Comparison of ENCODE assay signal across 8 cellular contexts in genomic region chr9:136267261-136268111, GRCh38. TPM values are rescaled to one million over a fixed set of nuclear protein-coding genes. Genes with fewer than 3 reads are reported as not detected.
A peak's percentile ranks its signal among the peaks of the same experiment; 100 is the strongest.
DNase-seq lines count a peak whose midpoint lies in the region; ATAC-seq and TF ChIP-seq lines count a peak whose summit lies in the region.

No MANE protein-coding gene starts in this region.

- no peaks in the 10 kb centered on the region for H3K9me2 ChIP-seq in PC-9 (ENCODE audit: insufficient read depth)

- H3K79me2 ChIP-seq in PC-9 (ENCODE audit: low read depth), result no peaks in the 10 kb centered on the region

- no peaks in the 10 kb centered on the region for H4K20me1 ChIP-seq in PC-9 (ENCODE audit: insufficient read depth)

- H3K27me3 Mint-ChIP-seq in naive thymus-derived CD8-positive, alpha-beta T cell, result no peaks in the 10 kb centered on the region
- H3K27me3 Mint-ChIP-seq in stimulated activated memory B cell treated with anti-CD40 and anti-IgM and Interleukin-4, amounts not matched to agents 10 μg/mL and 1 μg/mL and 100 μg/mL, for 72 hours, result peaks cover 27% of the 10 kb centered on the region

- H3K4me3 Mint-ChIP-seq in naive thymus-derived CD8-positive, alpha-beta T cell, result peak overlapping the region; percentile 75 to 87 (median 80)
- peak overlapping the region; percentile 81 for H3K4me3 Mint-ChIP-seq in stimulated activated memory B cell treated with anti-CD40 and anti-IgM and Interleukin-4, amounts not matched to agents 10 μg/mL and 1 μg/mL and 100 μg/mL, for 72 hours

- H3K36me3 Mint-ChIP-seq in naive thymus-derived CD8-positive, alpha-beta T cell, result no peaks in the 10 kb centered on the region
- H3K36me3 Mint-ChIP-seq in stimulated activated memory B cell treated with anti-CD40 and anti-IgM and Interleukin-4, amounts not matched to agents 10 μg/mL and 1 μg/mL and 100 μg/mL, for 72 hours, result no peaks in the 10 kb centered on the region

- no peak overlapping the region for H3K27ac ChIP-seq in PC-9

- peaks cover 0 to 9% (median 3%) of the 10 kb centered on the region in 4 donors for H3K4me1 Mint-ChIP-seq in naive thymus-derived CD8-positive, alpha-beta T cell
- H3K4me1 Mint-ChIP-seq in stimulated activated memory B cell treated with anti-CD40 and anti-IgM and Interleukin-4, amounts not matched to agents 10 μg/mL and 1 μg/mL and 100 μg/mL, for 72 hours, result peaks cover 14% of the 10 kb centered on the region

- H3K4me1 ChIP-seq in PC-9 (replicated peaks; ENCODE audit: insufficient read depth), result no peaks in the 10 kb centered on the region; the same call in 1 of the 2 replicates

- H3K36me3 ChIP-seq in PC-9 (ENCODE audit: low read depth), result no peaks in the 10 kb centered on the region

- ATAC-seq in GM18502 (IDR thresholded peaks at IDR 0.05; ENCODE audit: poor library complexity, unreplicated experiment) (peak; percentile 71), HG03159 (IDR thresholded peaks at IDR 0.05; ENCODE audit: unreplicated experiment) (peak; percentile 68)
- ATAC-seq in naive thymus-derived CD8-positive, alpha-beta T cell, result peak; percentile 93 to 97
- peak; percentile 90 for ATAC-seq in stimulated activated memory B cell treated with anti-CD40 and anti-IgM and Interleukin-4, amounts not matched to agents 10 μg/mL and 1 μg/mL and 100 μg/mL, for 72 hours

- no peaks in the 10 kb centered on the region for H3K9me3 Mint-ChIP-seq in naive thymus-derived CD8-positive, alpha-beta T cell
- H3K9me3 Mint-ChIP-seq in stimulated activated memory B cell treated with anti-CD40 and anti-IgM and Interleukin-4, amounts not matched to agents 10 μg/mL and 1 μg/mL and 100 μg/mL, for 72 hours, result no peaks in the 10 kb centered on the region

- H3K9me3 ChIP-seq in PC-9 (ENCODE audit: insufficient read depth, low read depth), result no peaks in the 10 kb centered on the region

- peaks cover 47% of the 10 kb centered on the region for H3K27me3 ChIP-seq in PC-9 (ENCODE audit: insufficient read depth, low read depth)

- peak overlapping the region; percentile 82 for H2AFZ ChIP-seq in PC-9

- TF ChIP-seq CTCF in PC-9 (conservative IDR thresholded peaks at IDR 0.05) (no peak; the same call in 1 of the 2 replicates), fibroblast of mammary gland (conservative IDR thresholded peaks at IDR 0.05; ENCODE audit: control insufficient read depth, insufficient read depth, low read depth, low read length) (peak; percentile 22)

- H3K4me2 ChIP-seq in PC-9, result peak overlapping the region; percentile 89

- intact Hi-C loops in PC-9 (cut with micrococcal nuclease; ENCODE audit: unreplicated experiment), result loop anchor here (5.0 kb wide), 1 partner anchor 125 kb away; no protein-coding TSS in a partner anchor

- 0 out of 2 replicates have a peak, but pooled peaks cover 5% of the 10 kb centered on the region for H3F3A ChIP-seq in PC-9 (ENCODE audit: insufficient read depth, low read depth)

- H3K27ac Mint-ChIP-seq in naive thymus-derived CD8-positive, alpha-beta T cell, result peak overlapping the region; percentile 19 to 93 (median 77)
- peak overlapping the region; percentile 73 for H3K27ac Mint-ChIP-seq in stimulated activated memory B cell treated with anti-CD40 and anti-IgM and Interleukin-4, amounts not matched to agents 10 μg/mL and 1 μg/mL and 100 μg/mL, for 72 hours

- CTCF ChIA-PET in PC-9 (lab: Charles Lee), result interaction anchor here (0.6 to 1.1 kb wide), 3 partner anchors 40 to 172 kb away, joined by 3 to 8 read pairs (median 4); no protein-coding TSS in a partner anchor

- POLR2A ChIA-PET in PC-9 (lab: Charles Lee; ENCODE audit: unreplicated experiment), result interaction anchor here (0.5 to 0.6 kb wide), 3 partner anchors 30 to 372 kb away, joined by 4 to 15 read pairs (median 14); no protein-coding TSS in a partner anchor
- POLR2A ChIA-PET in naive thymus-derived CD8-positive, alpha-beta T cell (lab: Charles Lee), result interaction anchor here (1.0 to 2.0 kb wide), 4 partner anchors 14 to 96 kb away, joined by 3 to 11 read pairs (median 8); partner anchors contain the start of genes DNLZ and QSOX2

- DNase-seq in 8988T, result peak; percentile 97
- peak; percentile 57 to 83 for DNase-seq in PC-9
- peak; percentile 83 for DNase-seq in activated T-helper 1 cell treated with Interleukin-2 at 50 U/mL for 16 hours (ENCODE audit: low read depth)
- peak; percentile 78 for DNase-seq in fibroblast of mammary gland (ENCODE audit: low read depth)
- peak; percentile 75 to 90 (median 82) for DNase-seq in naive thymus-derived CD8-positive, alpha-beta T cell

- BruUV-seq in PC-9 (replicated peaks; lab: Mats Ljungman, UMichigan), result TSS peak; percentile 42

- peak overlapping the region; percentile 63 for H3K4me3 ChIP-seq in PC-9
- peak overlapping the region; percentile 46 for H3K4me3 ChIP-seq in fibroblast of mammary gland (ENCODE audit: control insufficient read depth, low read depth, low read length)

RNA-seq across cellular contexts. Expression of gene QSOX2, which starts 21.9 kb away (rescaled TPM):
- total RNA-seq in PC-9 (2021), result 34.6 and 40.8 TPM in 2 replicates
- total RNA-seq in naive thymus-derived CD8-positive, alpha-beta T cell, result 10 to 100 TPM; 15.5 to 15.9 TPM
- under 1 TPM; 0.50 to 0.86 (median 0.55) TPM for polyA plus RNA-seq in naive thymus-derived CD8-positive, alpha-beta T cell

RNA-seq across cellular contexts. Expression of gene CCDC187, which starts 36.4 kb away (rescaled TPM):
- total RNA-seq in PC-9 (2021), result 2.7 and 5.2 TPM in 2 replicates
- total RNA-seq in naive thymus-derived CD8-positive, alpha-beta T cell, result not detected
- polyA plus RNA-seq in naive thymus-derived CD8-positive, alpha-beta T cell, result not detected

RNA-seq across cellular contexts. Expression of gene GPSM1, which starts 59.9 kb away (rescaled TPM):
- 5.5 and 9.5 TPM in 2 replicates for total RNA-seq in PC-9 (2021)
- 10 to 100 TPM; 10.0 to 11.6 TPM for total RNA-seq in naive thymus-derived CD8-positive, alpha-beta T cell
- under 1 TPM; 0.50 to 0.98 (median 0.82) TPM for polyA plus RNA-seq in naive thymus-derived CD8-positive, alpha-beta T cell
